In genomic region chr2:88054300-88055048, GRCh38 we compare ENCODE assay signal across 8 cellular contexts. TPM values are rescaled to one million over a fixed set of nuclear protein-coding genes. Genes with fewer than 3 reads are reported as not detected.
DNase-seq lines count a peak whose midpoint lies in the region; ATAC-seq and TF ChIP-seq lines count a peak whose summit lies in the region.

No MANE protein-coding gene starts in this region.

- H3K9me3 ChIP-seq in spleen = no peaks in the 10 kb centered on the region

- TF ChIP-seq POLR2A in spleen (IDR thresholded peaks at IDR 0.05) = no peak

- H3K4me1 Mint-ChIP-seq in activated CD4-positive, alpha-beta T cell treated with anti-CD3 and anti-CD28 coated beads for 36 hours = peaks cover 67% of the 10 kb centered on the region
- peaks cover 42% of the 10 kb centered on the region for H3K4me1 Mint-ChIP-seq in activated CD4-positive, alpha-beta memory T cell treated with anti-CD3 and anti-CD28 coated beads, Interleukin-2, amount 10 ng/mL, durations not matched to agents 7 days and 5 days

- H3K4me1 ChIP-seq in spleen = peaks cover 15 to 50% (median 38%) of the 10 kb centered on the region in 6 donors

- no peaks in the 10 kb centered on the region for H3K27me3 ChIP-seq in spleen (replicated peaks in 1 of 7)

- TF ChIP-seq CTCF in spleen (IDR thresholded peaks at IDR 0.05 in 8 of 11, conservative IDR thresholded peaks at IDR 0.05 in 3 of 11) = no peak

- H3K27ac Mint-ChIP-seq in activated CD4-positive, alpha-beta T cell treated with anti-CD3 and anti-CD28 coated beads for 36 hours = peak overlapping the region; percentile 98
- peak overlapping the region; percentile 84 for H3K27ac Mint-ChIP-seq in activated CD4-positive, alpha-beta memory T cell treated with anti-CD3 and anti-CD28 coated beads, Interleukin-2, amount 10 ng/mL, durations not matched to agents 7 days and 5 days

- ATAC-seq in activated CD4-positive, alpha-beta T cell treated with anti-CD3 and anti-CD28 coated beads for 36 hours = no peak
- no peak for ATAC-seq in left ventricle myocardium superior

- CTCF ChIA-PET in activated CD4-positive, alpha-beta T cell treated with anti-CD3 and anti-CD28 coated beads for 36 hours (lab: Charles Lee) = interaction anchor here (0.6 to 1.7 kb wide), 4 partner anchors 18 to 53 kb away, joined by 3 to 4 read pairs (median 3); partner anchors contain the start of gene RNU2-63P
- CTCF ChIA-PET in activated CD4-positive, alpha-beta memory T cell treated with anti-CD3 and anti-CD28 coated beads, Interleukin-2, amount 10 ng/mL, durations not matched to agents 7 days and 5 days (lab: Charles Lee) = interaction anchor here (1.2 to 1.5 kb wide), 2 partner anchors 14 to 106 kb away, joined by 4 read pairs; no protein-coding TSS in a partner anchor

- H3K36me3 ChIP-seq in spleen = no peaks in the 10 kb centered on the region

- H3K27me3 Mint-ChIP-seq in activated CD4-positive, alpha-beta T cell treated with anti-CD3 and anti-CD28 coated beads for 36 hours = no peaks in the 10 kb centered on the region
- no peaks in the 10 kb centered on the region for H3K27me3 Mint-ChIP-seq in activated CD4-positive, alpha-beta memory T cell treated with anti-CD3 and anti-CD28 coated beads, Interleukin-2, amount 10 ng/mL, durations not matched to agents 7 days and 5 days

- H3K4me3 Mint-ChIP-seq in activated CD4-positive, alpha-beta T cell treated with anti-CD3 and anti-CD28 coated beads for 36 hours = peak overlapping the region; percentile 92
- peak overlapping the region; percentile 93 for H3K4me3 Mint-ChIP-seq in activated CD4-positive, alpha-beta memory T cell treated with anti-CD3 and anti-CD28 coated beads, Interleukin-2, amount 10 ng/mL, durations not matched to agents 7 days and 5 days

- intact Hi-C loops in activated CD4-positive, alpha-beta T cell treated with anti-CD3 and anti-CD28 coated beads for 36 hours (cut with DNase I, micrococcal nuclease) = loop anchor here (1.0 to 10.0 kb wide), 7 partner anchors 14 to 638 kb away; partner anchors contain the start of genes FOXI3 (in 2 of the 2), RNU2-63P (in 2 of the 2), RPIA (in 2 of the 2) and EIF2AK3 (in 1 of the 2)
- intact Hi-C loops in left ventricle myocardium superior (cut with micrococcal nuclease) = no loop called here
- intact Hi-C loops in spleen (cut with DNase I; ENCODE audit: low total_unique reads) = no loop called here

- POLR2A ChIA-PET in activated CD4-positive, alpha-beta T cell treated with anti-CD3 and anti-CD28 coated beads for 36 hours (lab: Charles Lee) = interaction anchor here (1.3 kb wide), 1 partner anchor 38 kb away, joined by 21 read pairs; the partner anchor contains the start of gene RNU2-63P
- POLR2A ChIA-PET in activated CD4-positive, alpha-beta memory T cell treated with anti-CD3 and anti-CD28 coated beads, Interleukin-2, amount 10 ng/mL, durations not matched to agents 7 days and 5 days (lab: Charles Lee) = interaction anchor here (0.7 to 4.1 kb wide), 8 partner anchors 8 to 583 kb away, joined by 3 to 73 read pairs (median 4); partner anchors contain the start of genes EIF2AK3 and RNU2-63P

- peak; percentile 16 for DNase-seq in activated CD4-positive, alpha-beta T cell treated with anti-CD3 and anti-CD28 coated beads for 36 hours
- DNase-seq in activated CD4-positive, alpha-beta T cell treated with anti-CD3 and anti-CD28 coated beads, Interleukin-2, amount 50 U/mL, for 48 hours = no peak
- DNase-seq in activated CD4-positive, alpha-beta memory T cell treated with anti-CD3 and anti-CD28 coated beads, Interleukin-2, amount 10 ng/mL, durations not matched to agents 7 days and 5 days = no peak
- DNase-seq in left ventricle myocardium superior (peak; percentile 34), spleen (peak; percentile 79), anterior cingulate cortex (lab: John Stamatoyannopoulos, UW) (no peak), HuH-7.5 (ENCODE audit: low spot score) (no peak), midbrain (lab: John Stamatoyannopoulos, UW) (no peak)

- peak overlapping the region; percentile 68 to 89 (median 73) for H3K4me3 ChIP-seq in spleen

- WGBS in spleen, 5 donors = 45 to 55% (median 51%) methylated on average over 22 of the region's 22 CpGs

- no peaks in the 10 kb centered on the region for H3K9me3 Mint-ChIP-seq in activated CD4-positive, alpha-beta T cell treated with anti-CD3 and anti-CD28 coated beads for 36 hours (ENCODE audit: low read depth)
- no peaks in the 10 kb centered on the region for H3K9me3 Mint-ChIP-seq in activated CD4-positive, alpha-beta memory T cell treated with anti-CD3 and anti-CD28 coated beads, Interleukin-2, amount 10 ng/mL, durations not matched to agents 7 days and 5 days

- H3K27ac ChIP-seq in spleen = peak overlapping the region; percentile 96 to 100 (median 98)

- H3K36me3 Mint-ChIP-seq in activated CD4-positive, alpha-beta T cell treated with anti-CD3 and anti-CD28 coated beads for 36 hours (ENCODE audit: low read depth) = peaks cover 38% of the 10 kb centered on the region
- H3K36me3 Mint-ChIP-seq in activated CD4-positive, alpha-beta memory T cell treated with anti-CD3 and anti-CD28 coated beads, Interleukin-2, amount 10 ng/mL, durations not matched to agents 7 days and 5 days (ENCODE audit: low read depth) = peaks cover 31% of the 10 kb centered on the region

RNA-seq across cellular contexts. Expression of gene KRCC1, which starts 1.1 kb away (rescaled TPM):
- 10 to 100 TPM; 11.5 to 12.9 TPM for total RNA-seq in activated CD4-positive, alpha-beta T cell treated with anti-CD3 and anti-CD28 coated beads for 36 hours
- total RNA-seq in activated CD4-positive, alpha-beta memory T cell treated with anti-CD3 and anti-CD28 coated beads, Interleukin-2, amount 10 ng/mL, durations not matched to agents 7 days and 5 days = 10 to 100 TPM; 18.8 to 19.1 TPM
- total RNA-seq in left ventricle myocardium superior = 24.1 TPM
- 10 to 100 TPM; 20.4 to 32.8 (median 24.8) TPM for total RNA-seq in spleen
- polyA plus RNA-seq in spleen = 10 to 100 TPM; 38.1 to 42.3 (median 40.3) TPM

RNA-seq across cellular contexts. Expression of gene SMYD1, which starts 13.2 kb away (rescaled TPM):
- not detected for total RNA-seq in activated CD4-positive, alpha-beta T cell treated with anti-CD3 and anti-CD28 coated beads for 36 hours
- total RNA-seq in activated CD4-positive, alpha-beta memory T cell treated with anti-CD3 and anti-CD28 coated beads, Interleukin-2, amount 10 ng/mL, durations not matched to agents 7 days and 5 days = not detected
- total RNA-seq in left ventricle myocardium superior (492 TPM), spleen (not detected)
- under 1 TPM in 2 of 3 donors, not detected in 1; 0.02 to 0.07 TPM for polyA plus RNA-seq in spleen

RNA-seq across cellular contexts. Expression of gene RNU2-63P, which starts 38.1 kb away (rescaled TPM):
- total RNA-seq in activated CD4-positive, alpha-beta T cell treated with anti-CD3 and anti-CD28 coated beads for 36 hours = 1 to 10 TPM; 1.7 to 8.5 TPM
- 10 to 100 TPM; 14.6 to 16.1 TPM for total RNA-seq in activated CD4-positive, alpha-beta memory T cell treated with anti-CD3 and anti-CD28 coated beads, Interleukin-2, amount 10 ng/mL, durations not matched to agents 7 days and 5 days
- total RNA-seq in left ventricle myocardium superior (not detected), spleen (10 to 100 TPM in 1 of 7 donors, 1 to 10 TPM in 3, not detected in 3; 3.5 to 11.6 (median 7.0) TPM)
- polyA plus RNA-seq in spleen = not detected

Comparison
In these comparisons a context has a peak if more than half of its experiments do, and no peak if none do; other contexts are left out.
1. DNase-seq: peak in activated CD4-positive, alpha-beta T cell treated with anti-CD3 and anti-CD28 coated beads for 36 hours (single experiment), left ventricle myocardium superior (single experiment) and spleen (single experiment); none in activated CD4-positive, alpha-beta T cell treated with anti-CD3 and anti-CD28 coated beads, Interleukin-2, amount 50 U/mL, for 48 hours (0 of 2), activated CD4-positive, alpha-beta memory T cell treated with anti-CD3 and anti-CD28 coated beads, Interleukin-2, amount 10 ng/mL, durations not matched to agents 7 days and 5 days (single experiment), anterior cingulate cortex (0 of 58), HuH-7.5 (single experiment) and midbrain (single experiment).
2. RNA of gene SMYD1, which starts 13.2 kb away (total RNA-seq): 492 TPM in left ventricle myocardium superior (single experiment); not detected in activated CD4-positive, alpha-beta T cell treated with anti-CD3 and anti-CD28 coated beads for 36 hours, not detected in activated CD4-positive, alpha-beta memory T cell treated with anti-CD3 and anti-CD28 coated beads, Interleukin-2, amount 10 ng/mL, durations not matched to agents 7 days and 5 days and not detected in spleen; every median in the first group is over 100 times any median in the second.
3. intact Hi-C loops: an anchor here in activated CD4-positive, alpha-beta T cell treated with anti-CD3 and anti-CD28 coated beads for 36 hours (1.0 to 10.0 kb wide); none called in left ventricle myocardium superior and spleen.